Comparison of ENCODE assay signal across 28 cellular contexts in genomic region chr7:5348134-5349004, GRCh38.
A peak's percentile ranks its signal among the peaks of the same experiment; 100 is the strongest.
DNase-seq lines count a peak whose midpoint lies in the region; ATAC-seq and TF ChIP-seq lines count a peak whose summit lies in the region.
"Had no signal": no experiment of that assay in that cellular context is flagged by ENCODE, and none has a peak within 500 bp of the region (broad histone marks: within the 10 kb centered on the region; RNA-seq: fewer than 3 reads in every experiment).

No MANE protein-coding gene starts in this region.

- H3K4me1 ChIP-seq in GM23338 (ENCODE audit: insufficient read depth) (peaks cover 26% of the 10 kb centered on the region; the same call in 1 of the 2 replicates), NT2/D1 (ENCODE audit: insufficient read depth, insufficient read length) (peaks cover 28% of the 10 kb centered on the region), gastroesophageal sphincter (peaks cover 0 to 60% (median 6%) of the 10 kb centered on the region in 3 donors), osteoblast (ENCODE audit: insufficient read depth, low read length) (no peaks in the 10 kb centered on the region), suprapubic skin (no peaks in the 10 kb centered on the region)
- H3K4me1 ChIP-seq: heart left ventricle, pancreas had no signal

- 35 to 93% methylated on average over 2 to 9 of the region's 21 CpGs for WGBS in gastroesophageal sphincter (ENCODE audit: low coverage in 1 of 2), 2 donors
- WGBS in suprapubic skin = 73% methylated on average over 14 of the region's 21 CpGs

- TF ChIP-seq POLR2A in gastroesophageal sphincter (IDR thresholded peaks at IDR 0.05) (no peak), suprapubic skin (IDR thresholded peaks at IDR 0.05) (no peak)

- peak in 1 of 2 experiments; percentile 39; a peak in 2 of 4 replicates for TF ChIP-seq CTCF in GM23338 (conservative IDR thresholded peaks at IDR 0.05; ENCODE audit: low read depth in 2 of 2)
- no peak for TF ChIP-seq CTCF in gastroesophageal sphincter (IDR thresholded peaks at IDR 0.05)
- TF ChIP-seq CTCF in osteoblast (IDR thresholded peaks at IDR 0.05; ENCODE audit: extremely low read depth, low read depth, low read length) = no peak
- no peak for TF ChIP-seq CTCF in suprapubic skin (IDR thresholded peaks at IDR 0.05)

- peaks cover 43% of the 10 kb centered on the region for H3K27me3 ChIP-seq in GM23338 (ENCODE audit: insufficient read depth)
- H3K27me3 ChIP-seq in NT2/D1 (ENCODE audit: insufficient read depth, insufficient read length) = peaks cover 13% of the 10 kb centered on the region
- H3K27me3 ChIP-seq in gastroesophageal sphincter = no peaks in the 10 kb centered on the region
- H3K27me3 ChIP-seq in osteoblast (ENCODE audit: insufficient read depth, low read length) = no peaks in the 10 kb centered on the region
- no peaks in the 10 kb centered on the region for H3K27me3 ChIP-seq in suprapubic skin
- H3K27me3 ChIP-seq: dorsolateral prefrontal cortex, heart left ventricle, MG63, pancreas, transverse colon had no signal

- peak overlapping the region; percentile 32; the same call in 1 of the 3 replicates for H3K4me3 Mint-ChIP-seq in GM23338
- H3K4me3 Mint-ChIP-seq: activated naive CD8-positive, alpha-beta T cell treated with anti-CD3 and anti-CD28 coated beads for 36 hours; activated T-helper 17 cell treated with anti-CD3 and anti-CD28 coated beads, Interleukin-2, amount 50 U/mL, for 72 hours; naive thymus-derived CD8-positive, alpha-beta T cell; stimulated activated naive CD8-positive, alpha-beta T cell treated with anti-CD3 and anti-CD28 coated beads, Interleukin-15, amount 100 ng/mL, for 72 hours had no signal

- H2AFZ ChIP-seq in GM23338 (no peak overlapping the region), osteoblast (ENCODE audit: low read length) (no peak overlapping the region)
- H2AFZ ChIP-seq: PC-9 had no signal

- H3K4me3 ChIP-seq in GM23338 = peak overlapping the region; percentile 52; the same call in 1 of the 2 replicates
- no peak overlapping the region for H3K4me3 ChIP-seq in NT2/D1 (ENCODE audit: insufficient read length, low read depth)
- H3K4me3 ChIP-seq in gastroesophageal sphincter = no peak overlapping the region
- no peak overlapping the region for H3K4me3 ChIP-seq in osteoblast (ENCODE audit: insufficient read depth, low read length)
- H3K4me3 ChIP-seq in suprapubic skin = no peak overlapping the region
- H3K4me3 ChIP-seq: dorsolateral prefrontal cortex, GM12878, heart left ventricle, MG63, pancreas, PC-9, transverse colon had no signal

- peak overlapping the region; percentile 85; the same call in 1 of the 2 replicates for H3K4me2 ChIP-seq in GM23338
- H3K4me2 ChIP-seq in osteoblast (ENCODE audit: insufficient read depth, low read length) = no peak overlapping the region
- H3K4me2 ChIP-seq: PC-9 had no signal

- no peak overlapping the region for H3K27ac Mint-ChIP-seq in GM23338
- H3K27ac Mint-ChIP-seq: activated naive CD8-positive, alpha-beta T cell treated with anti-CD3 and anti-CD28 coated beads for 36 hours; activated T-helper 17 cell treated with anti-CD3 and anti-CD28 coated beads, Interleukin-2, amount 50 U/mL, for 72 hours; naive thymus-derived CD8-positive, alpha-beta T cell had no signal

- H3K9me3 ChIP-seq in NT2/D1 (ENCODE audit: insufficient read depth, low read length) (peaks cover 14% of the 10 kb centered on the region; the same call in 1 of the 2 replicates), gastroesophageal sphincter (peaks cover 0 to 15% (median 0%) of the 10 kb centered on the region in 3 donors), osteoblast (ENCODE audit: low read depth, low read length) (no peaks in the 10 kb centered on the region), suprapubic skin (no peaks in the 10 kb centered on the region)
- H3K9me3 ChIP-seq: pancreas, transverse colon had no signal

- H3K27ac ChIP-seq in GM23338 (ENCODE audit: low read depth) (no peak overlapping the region), gastroesophageal sphincter (peak overlapping the region in 3 of 4 donors; percentile 61 to 71 (median 66)), osteoblast (ENCODE audit: low read depth, low read length) (no peak overlapping the region), suprapubic skin (no peak overlapping the region)
- H3K27ac ChIP-seq: C4-2B, pancreas, PC-9, VCaP had no signal

- H3K4me1 Mint-ChIP-seq in GM23338 = peaks cover 29% of the 10 kb centered on the region
- H3K4me1 Mint-ChIP-seq: activated naive CD8-positive, alpha-beta T cell treated with anti-CD3 and anti-CD28 coated beads for 36 hours; activated T-helper 17 cell treated with anti-CD3 and anti-CD28 coated beads, Interleukin-2, amount 50 U/mL, for 72 hours; stimulated activated naive CD8-positive, alpha-beta T cell treated with anti-CD3 and anti-CD28 coated beads, Interleukin-15, amount 100 ng/mL, for 72 hours had no signal

- H3K27me3 Mint-ChIP-seq in GM23338 (ENCODE audit: insufficient read depth, low read depth, poor library complexity) = peaks cover 54% of the 10 kb centered on the region
- H3K27me3 Mint-ChIP-seq: activated naive CD8-positive, alpha-beta T cell treated with anti-CD3 and anti-CD28 coated beads for 36 hours; activated T-helper 17 cell treated with anti-CD3 and anti-CD28 coated beads, Interleukin-2, amount 50 U/mL, for 72 hours; naive thymus-derived CD8-positive, alpha-beta T cell; stimulated activated naive CD8-positive, alpha-beta T cell treated with anti-CD3 and anti-CD28 coated beads, Interleukin-15, amount 100 ng/mL, for 72 hours had no signal

- H3K9me2 ChIP-seq in GM23338 (ENCODE audit: insufficient read depth) = no peaks in the 10 kb centered on the region

- no peaks in the 10 kb centered on the region for H3K36me3 ChIP-seq in GM23338 (ENCODE audit: insufficient read depth)
- peaks cover 11% of the 10 kb centered on the region for H3K36me3 ChIP-seq in NT2/D1 (ENCODE audit: insufficient read depth, insufficient read length, low read length)
- peaks cover 0 to 98% of the 10 kb centered on the region in 2 donors for H3K36me3 ChIP-seq in gastroesophageal sphincter
- peaks cover 51% of the 10 kb centered on the region for H3K36me3 ChIP-seq in osteoblast (ENCODE audit: insufficient read depth, low read length)
- H3K36me3 ChIP-seq in suprapubic skin = peaks cover 93% of the 10 kb centered on the region

- peak; percentile 70 for DNase-seq in GM23338 (ENCODE audit: low spot score)
- no peak for DNase-seq in NT2/D1 (ENCODE audit: low read depth, low spot score)
- DNase-seq in osteoblast (ENCODE audit: insufficient read length, low spot score, missing footprints) = peak; percentile 53
- DNase-seq in NCI-H524 (lab: John Stamatoyannopoulos, UW) = no peak
- no peak for DNase-seq in HuH-7.5 (ENCODE audit: low spot score)
- no peak for DNase-seq in suprapubic skin (ENCODE audit: low spot score in 2 of 2)
- DNase-seq: activated CD4-positive, alpha-beta T cell treated with anti-CD3 and anti-CD28 coated beads, Interleukin-2, amount 50 U/mL, for 1 hour; activated naive CD8-positive, alpha-beta T cell treated with anti-CD3 and anti-CD28 coated beads for 36 hours; Calu3; cerebellar nuclear complex; HCEC 1CT; heart left ventricle; left colon; MG63; naive thymus-derived CD8-positive, alpha-beta T cell; NCI-H2081; NCI-H446; pancreas; PC-9; stimulated activated naive CD8-positive, alpha-beta T cell treated with anti-CD3 and anti-CD28 coated beads, Interleukin-15, amount 100 ng/mL, for 72 hours; transverse colon had no signal

- no peaks in the 10 kb centered on the region for H3F3A ChIP-seq in GM23338 (replicated peaks; ENCODE audit: low read depth)

- no peaks in the 10 kb centered on the region for H3K79me2 ChIP-seq in GM23338 (replicated peaks; ENCODE audit: insufficient read depth)
- peaks cover 81% of the 10 kb centered on the region for H3K79me2 ChIP-seq in osteoblast (ENCODE audit: insufficient read depth, low read length)

- no peaks in the 10 kb centered on the region for H4K20me1 ChIP-seq in GM23338 (replicated peaks; ENCODE audit: insufficient read depth)
- H4K20me1 ChIP-seq in osteoblast (ENCODE audit: insufficient read depth, low read length) = peaks cover 49% of the 10 kb centered on the region

- ATAC-seq in GM23338 (peak; percentile 59), gastroesophageal sphincter (peak; percentile 35), HG02798 (IDR thresholded peaks at IDR 0.05; ENCODE audit: poor library complexity, unreplicated experiment) (no peak)
- ATAC-seq: activated T-helper 17 cell treated with anti-CD3 and anti-CD28 coated beads, Interleukin-2, amount 50 U/mL, for 72 hours; GM12878; left colon; naive thymus-derived CD8-positive, alpha-beta T cell; stimulated activated naive CD8-positive, alpha-beta T cell treated with anti-CD3 and anti-CD28 coated beads, Interleukin-15, amount 100 ng/mL, for 72 hours had no signal

- H3K9ac ChIP-seq in NT2/D1 (ENCODE audit: insufficient read length, low read depth) = peak overlapping the region; percentile 16

- H3K36me3 Mint-ChIP-seq in GM23338 (ENCODE audit: low read depth) = peaks cover 15% of the 10 kb centered on the region

- peaks cover 12% of the 10 kb centered on the region for H3K9me3 Mint-ChIP-seq in GM23338

- TF ChIP-seq EP300 in gastroesophageal sphincter (IDR thresholded peaks at IDR 0.05) (no peak), suprapubic skin (IDR thresholded peaks at IDR 0.05) (no peak)

Comparison
In these comparisons a context has a peak if more than half of its experiments do, and no peak if none do; other contexts are left out.
1. DNase-seq: peak in GM23338 (single experiment) and osteoblast (single experiment); none in NT2/D1 (single experiment), NCI-H524 (0 of 2), HuH-7.5 (single experiment) and suprapubic skin (0 of 2).
2. H3K27ac ChIP-seq: peak in gastroesophageal sphincter (3 of 4); none in GM23338 (single experiment), osteoblast (single experiment) and suprapubic skin (single experiment).